In the genomic region with DNA sequence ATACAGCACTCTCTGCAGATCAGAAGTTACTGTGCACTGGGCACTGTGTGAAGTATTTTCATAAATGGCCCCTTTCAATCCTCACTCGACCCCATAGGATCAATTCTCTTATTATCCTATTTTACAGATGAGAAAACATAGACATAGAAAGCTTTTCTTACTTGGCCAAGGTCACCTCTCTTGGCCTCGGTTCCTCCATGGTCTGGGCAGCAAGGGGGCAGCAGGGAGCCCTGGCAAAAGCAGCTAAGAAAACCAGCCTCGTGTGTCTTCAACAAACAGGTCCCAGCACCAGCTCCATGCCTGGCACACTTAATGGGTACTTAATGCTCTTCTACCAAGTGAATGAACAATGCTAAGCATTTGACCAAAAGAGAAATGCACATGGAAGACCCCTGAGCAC, we compare ENCODE assay signal across 34 cellular contexts. TPM values are rescaled to one million over a fixed set of nuclear protein-coding genes. Genes with fewer than 3 reads are reported as not detected.
DNase-seq lines count a peak whose midpoint lies in the region; ATAC-seq and TF ChIP-seq lines count a peak whose summit lies in the region.
"Had no signal": no experiment of that assay in that cellular context is flagged by ENCODE, and none has a peak within 500 bp of the region (broad histone marks: within the 10 kb centered on the region; RNA-seq: fewer than 3 reads in every experiment).

No MANE protein-coding gene starts in this region.

- no peak overlapping the region for H3K4me3 Mint-ChIP-seq in GM23338
- no peak overlapping the region for H3K4me3 Mint-ChIP-seq in WTC11
- H3K4me3 Mint-ChIP-seq: activated T-cell treated with anti-CD3 and anti-CD28 coated beads, Interleukin-2, amount 50 U/mL, for 4 hours; brain; neural crest cell; T-helper 1 cell treated with Interleukin-12 subunit alpha and Interleukin-12 subunit beta and Interleukin-4 antibody, amounts not matched to agents 30 μg/mL and 1 μg/mL, for 36 hours had no signal

- 63 to 80% (median 71%) methylated on average over 3 of the region's 3 CpGs for WGBS in heart left ventricle, 4 donors
- 57 to 72% methylated on average over 1 to 3 of the region's 3 CpGs for WGBS in transverse colon (ENCODE audit: low coverage in 1 of 2), 2 donors

- in situ Hi-C loops in transverse colon (cut with MboI; ENCODE audit: low pct_ligation_motif_present in 1 of 4, low pct_unique_long_range_greater_than_20kb in 1 of 4, low sequenced_read_pairs in 3 of 4): loop anchor here in 1 of 4 donors (10.0 to 25.0 kb wide), 2 partner anchors 125 to 228 kb away; partner anchors contain the start of gene FGFBP2

- POLR2A ChIA-PET in WTC11 (lab: Charles Lee): no interaction called here

- H3K36me3 ChIP-seq in cardiac muscle cell (no peaks in the 10 kb centered on the region), heart left ventricle (no peaks in the 10 kb centered on the region), GM23338 (ENCODE audit: insufficient read depth) (no peaks in the 10 kb centered on the region), transverse colon (no peaks in the 10 kb centered on the region)
- H3K36me3 ChIP-seq: esophagus muscularis mucosa had no signal

- H3K4me2 ChIP-seq in GM23338: no peak overlapping the region

- H4K20me1 ChIP-seq in GM23338 (replicated peaks; ENCODE audit: insufficient read depth): no peaks in the 10 kb centered on the region

- H3K4me3 ChIP-seq in cardiac muscle cell (no peak overlapping the region), heart left ventricle (no peak overlapping the region), GM23338 (no peak overlapping the region), transverse colon (no peak overlapping the region)
- H3K4me3 ChIP-seq: coronary artery, esophagus muscularis mucosa, GM23248, K562 had no signal

- TF ChIP-seq CTCF in cardiac muscle cell (IDR thresholded peaks at IDR 0.05; ENCODE audit: low read depth, low read length) (peak; percentile 7), heart left ventricle (IDR thresholded peaks at IDR 0.05) (peak in 1 of 12 donors; percentile 6), GM23338 (conservative IDR thresholded peaks at IDR 0.05; ENCODE audit: low read depth in 2 of 2) (peak; percentile 23 to 49), WTC11 (IDR thresholded peaks at IDR 0.05) (no peak), transverse colon (IDR thresholded peaks at IDR 0.05) (no peak)

- intact Hi-C loops in heart left ventricle (cut with DNase I) (loop anchor here in 2 of 10 donors (10.0 kb wide), 2 partner anchors 148 to 268 kb away; no protein-coding TSS in a partner anchor), transverse colon (cut with DNase I; ENCODE audit: low total_unique reads) (no loop called here)

- no peak overlapping the region for H3K27ac Mint-ChIP-seq in GM23338
- no peak overlapping the region for H3K27ac Mint-ChIP-seq in WTC11
- H3K27ac Mint-ChIP-seq: T-helper 1 cell treated with Interleukin-12 subunit alpha and Interleukin-12 subunit beta and Interleukin-4 antibody, amounts not matched to agents 30 μg/mL and 1 μg/mL, for 36 hours had no signal

- CTCF ChIA-PET in WTC11 (lab: Charles Lee): interaction anchor here (0.7 to 2.4 kb wide), 12 partner anchors 19 to 219 kb away, joined by 3 to 11 read pairs (median 4); no protein-coding TSS in a partner anchor

- 0 out of 3 replicates have a peak, but pooled peaks cover under 1% of the 10 kb centered on the region for H3K36me3 Mint-ChIP-seq in GM23338 (ENCODE audit: low read depth)
- 0 out of 2 replicates have a peak, but pooled peaks cover 4% of the 10 kb centered on the region for H3K36me3 Mint-ChIP-seq in WTC11
- H3K36me3 Mint-ChIP-seq: brain had no signal

- H3K9me2 ChIP-seq in GM23338 (ENCODE audit: insufficient read depth): no peaks in the 10 kb centered on the region

- H3F3A ChIP-seq in GM23338 (replicated peaks; ENCODE audit: low read depth): no peaks in the 10 kb centered on the region

- H3K4me1 ChIP-seq in cardiac muscle cell (ENCODE audit: low read depth) (no peaks in the 10 kb centered on the region), heart left ventricle (no peaks in the 10 kb centered on the region), GM23338 (ENCODE audit: insufficient read depth) (no peaks in the 10 kb centered on the region), transverse colon (no peaks in the 10 kb centered on the region)
- H3K4me1 ChIP-seq: esophagus muscularis mucosa, parathyroid adenoma had no signal

- TF ChIP-seq POLR2A in heart left ventricle (IDR thresholded peaks at IDR 0.05) (no peak), transverse colon (IDR thresholded peaks at IDR 0.05) (no peak)

- H3K4me1 Mint-ChIP-seq in GM23338: no peaks in the 10 kb centered on the region
- H3K4me1 Mint-ChIP-seq in WTC11: no peaks in the 10 kb centered on the region
- H3K4me1 Mint-ChIP-seq: brain, neural crest cell had no signal

- H2AFZ ChIP-seq in GM23338: no peak overlapping the region
- H2AFZ ChIP-seq: GM23248, parathyroid adenoma had no signal

- H3K27ac ChIP-seq in cardiac muscle cell (no peak overlapping the region), heart left ventricle (no peak overlapping the region), GM23338 (ENCODE audit: low read depth) (no peak overlapping the region), transverse colon (no peak overlapping the region)
- H3K27ac ChIP-seq: coronary artery, esophagus muscularis mucosa, GM23248, parathyroid adenoma had no signal

- no peaks in the 10 kb centered on the region for H3K79me2 ChIP-seq in GM23338 (replicated peaks; ENCODE audit: insufficient read depth)
- H3K79me2 ChIP-seq: parathyroid adenoma had no signal

- H3K9me3 ChIP-seq in cardiac muscle cell (ENCODE audit: low read depth) (no peaks in the 10 kb centered on the region), heart left ventricle (peaks cover 0 to 13% (median 0%) of the 10 kb centered on the region in 12 donors), transverse colon (peaks cover 0 to 4% of the 10 kb centered on the region in 2 donors)
- H3K9me3 ChIP-seq: esophagus muscularis mucosa had no signal

- no peak for DNase-seq in cardiac muscle cell (ENCODE audit: low read depth in 1 of 2, low spot score in 1 of 2)
- DNase-seq in heart left ventricle: no peak
- DNase-seq in GM23338 (ENCODE audit: low spot score): no peak
- no peak for DNase-seq in WTC11 (ENCODE audit: low spot score)
- peak; percentile 24 for DNase-seq in transverse colon
- no peak for DNase-seq in activated CD4-positive, CD25-positive, alpha-beta regulatory T cell (lab: John Stamatoyannopoulos, UW)
- DNase-seq in amniotic stem cell (lab: John Stamatoyannopoulos, UW): no peak
- DNase-seq: activated CD4-positive, alpha-beta T cell treated with anti-CD3 and anti-CD28 coated beads for 4 hours; activated gamma-delta T cell treated with Interleukin-2 at 50 U/mL for 16 hours; activated T-cell treated with anti-CD3 and anti-CD28 coated beads, Interleukin-2, amount 50 U/mL, for 4 hours; DMS53; foreskin melanocyte; GDM1; GM23248; mammary epithelial cell; NCI-H1417; NCI-H2081; NCI-H226; NCI-H82; OCI-M1; right cardiac atrium; stimulated activated CD4-positive, alpha-beta T cell treated with anti-CD3 and anti-CD28 coated beads, Interleukin-2, amount 100 ng/mL, for 24 hours; trophoblast cell had no signal

- no peak for ATAC-seq in heart left ventricle
- ATAC-seq in GM23338: no peak
- peak; percentile 41; the same call in 1 of the 2 replicates for ATAC-seq in WTC11
- ATAC-seq in HG02610 (IDR thresholded peaks at IDR 0.05; ENCODE audit: unreplicated experiment): no peak
- ATAC-seq: activated T-cell treated with anti-CD3 and anti-CD28 coated beads, Interleukin-2, amount 50 U/mL, for 4 hours; K562; left colon; right cardiac atrium had no signal

- no peaks in the 10 kb centered on the region for H3K27me3 ChIP-seq in cardiac muscle cell
- no peaks in the 10 kb centered on the region for H3K27me3 ChIP-seq in heart left ventricle
- H3K27me3 ChIP-seq in GM23338 (ENCODE audit: insufficient read depth): no peaks in the 10 kb centered on the region
- H3K27me3 ChIP-seq in transverse colon: no peaks in the 10 kb centered on the region
- H3K27me3 ChIP-seq: esophagus muscularis mucosa had no signal

- H3K27me3 Mint-ChIP-seq in GM23338 (ENCODE audit: insufficient read depth, low read depth, poor library complexity) (peaks cover 7% of the 10 kb centered on the region), WTC11 (ENCODE audit: low read depth) (no peaks in the 10 kb centered on the region)
- H3K27me3 Mint-ChIP-seq: brain had no signal

- no peak for TF ChIP-seq EP300 in transverse colon (IDR thresholded peaks at IDR 0.05; ENCODE audit: low read depth)

- H3K9me3 Mint-ChIP-seq in GM23338: peaks cover 4% of the 10 kb centered on the region
- H3K9me3 Mint-ChIP-seq in WTC11: peaks cover 19% of the 10 kb centered on the region

TF ChIP-seq in WTC11, 78 proteins besides CTCF, POLR2A, EP300 and RAD21 (continues in another document):
- no peak for TF ChIP-seq ZNF121 (CRISPR knock-in tag; IDR thresholded peaks at IDR 0.05)

RNA-seq across cellular contexts. Expression of gene BST1, which starts 34.4 kb away (rescaled TPM):
- 0.09 and 0.60 TPM in 2 replicates for total RNA-seq in cardiac muscle cell
- polyA plus RNA-seq in cardiac muscle cell: 0.24 and 0.35 TPM in 2 replicates
- 10 to 100 TPM in 1 of 9 donors, 1 to 10 TPM in 8; 1.3 to 18.4 (median 2.1) TPM for total RNA-seq in heart left ventricle
- polyA plus RNA-seq in heart left ventricle: 1 to 10 TPM; 1.9 to 2.5 TPM
- total RNA-seq in GM23338 (2014; rRNA removed; shearing (Covaris generic)): 1.4 and 1.8 TPM in 2 replicates
- 0.99 and 1.3 TPM in 2 replicates for polyA plus RNA-seq in GM23338 (2016; fragmentation: Nextera tagmentation; extraction: Ambion mirVana)
- 1.1 to 1.9 TPM (median 1.4 TPM) in 3 replicates for total RNA-seq in WTC11 (2021)
- 10 to 100 TPM in 1 of 4 donors, 1 to 10 TPM in 1, not detected in 2; 4.3 to 19.4 TPM for total RNA-seq in transverse colon
- total RNA-seq: K562 had no signal

RNA-seq across cellular contexts. Expression of gene CD38, which starts 40.9 kb away (rescaled TPM):
- total RNA-seq in cardiac muscle cell (not detected in 2 replicates), heart left ventricle (10 to 100 TPM in 3 of 9 donors, 1 to 10 TPM in 6; 1.0 to 12.4 (median 3.0) TPM), WTC11 (2021) (0.17 to 0.39 TPM (median 0.37 TPM) in 3 replicates), transverse colon (1 to 10 TPM in 3 of 4 donors, not detected in 1; 2.7 to 7.5 (median 3.4) TPM)
- polyA plus RNA-seq in cardiac muscle cell (0.69 TPM in 1 of 2 replicates, not detected in the other), heart left ventricle (1 to 10 TPM; 1.8 to 2.1 TPM), GM23338 (2016; fragmentation: Nextera tagmentation; extraction: Ambion mirVana) (0.10 and 0.24 TPM in 2 replicates)
- total RNA-seq in GM23338 (2014; rRNA removed; shearing (Covaris generic)): 0.04 and 0.17 TPM in 2 replicates
- total RNA-seq: GM23248, mammary epithelial cell, MCF 10A had no signal
- polyA plus RNA-seq: BJ, GM23248 had no signal

RNA-seq across cellular contexts. Expression of gene FAM200B, which starts 55.6 kb away (rescaled TPM):
- total RNA-seq in cardiac muscle cell (35.9 and 38.2 TPM in 2 replicates), heart left ventricle (10 to 100 TPM; 23.2 to 37.7 (median 32.2) TPM), WTC11 (2021) (22.9 to 28.4 TPM (median 25.8 TPM) in 3 replicates), transverse colon (10 to 100 TPM in 3 of 4 donors, 1 to 10 TPM in 1; 6.4 to 46.6 (median 28.0) TPM)
- polyA plus RNA-seq in cardiac muscle cell (57.4 and 65.9 TPM in 2 replicates), heart left ventricle (10 to 100 TPM; 25.0 to 33.9 TPM), GM23338 (2016; fragmentation: Nextera tagmentation; extraction: Ambion mirVana) (77.4 and 88.0 TPM in 2 replicates)
- 34.4 and 47.7 TPM in 2 replicates for total RNA-seq in GM23338 (2014; rRNA removed; shearing (Covaris generic))

Comparison
In these comparisons a context has a peak if more than half of its experiments do, and no peak if none do; other contexts are left out.
1. CTCF ChIP-seq: peak in cardiac muscle cell (single experiment) and GM23338 (2 of 2); none in WTC11 (single experiment) and transverse colon (0 of 5).